ENCODE assay signal across 1 cellular context in the genomic region with DNA sequence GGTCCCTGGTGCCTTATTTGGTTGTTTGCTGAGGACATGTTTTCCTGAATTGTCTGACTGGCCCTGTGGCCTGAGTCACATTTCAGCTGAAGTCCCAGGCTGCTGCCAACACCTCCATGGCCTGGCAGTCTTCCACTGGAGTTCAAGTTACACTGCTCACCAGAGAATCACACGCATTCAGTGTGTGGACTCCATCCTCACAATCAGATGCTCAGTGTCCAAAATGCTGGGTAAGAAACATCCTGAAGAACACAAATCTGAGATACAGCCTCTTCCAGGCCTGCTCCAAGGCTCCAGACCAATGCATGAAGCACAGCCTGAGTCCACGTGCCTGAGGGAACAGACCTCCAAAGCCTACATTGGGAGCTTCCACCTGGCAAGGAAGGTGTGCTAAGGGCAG.
TF ChIP-seq lines count a peak whose summit lies in the region.

No MANE protein-coding gene starts in this region.

TF ChIP-seq in SK-N-SH, 30 proteins besides CTCF, POLR2A, EP300 and RAD21 (continued from another document):
- TF ChIP-seq, protein P1, sequence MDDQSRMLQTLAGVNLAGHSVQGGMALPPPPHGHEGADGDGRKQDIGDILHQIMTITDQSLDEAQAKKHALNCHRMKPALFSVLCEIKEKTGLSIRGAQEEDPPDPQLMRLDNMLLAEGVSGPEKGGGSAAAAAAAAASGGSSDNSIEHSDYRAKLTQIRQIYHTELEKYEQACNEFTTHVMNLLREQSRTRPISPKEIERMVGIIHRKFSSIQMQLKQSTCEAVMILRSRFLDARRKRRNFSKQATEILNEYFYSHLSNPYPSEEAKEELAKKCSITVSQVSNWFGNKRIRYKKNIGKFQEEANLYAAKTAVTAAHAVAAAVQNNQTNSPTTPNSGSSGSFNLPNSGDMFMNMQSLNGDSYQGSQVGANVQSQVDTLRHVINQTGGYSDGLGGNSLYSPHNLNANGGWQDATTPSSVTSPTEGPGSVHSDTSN (IDR thresholded peaks at IDR 0.05): no peak
- TF ChIP-seq TCF12 (IDR thresholded peaks at IDR 0.05) (no peak), IRF3 (IDR thresholded peaks at IDR 0.05; ENCODE audit: low read depth, low read length) (no peak), MAX (IDR thresholded peaks at IDR 0.05; ENCODE audit: low read depth) (no peak)
